ENCODE assay signal across 30 cellular contexts in genomic region chr7:108890862-108891261, GRCh38.
"Had no signal": no experiment of that assay in that cellular context is flagged by ENCODE, and none has a peak within 500 bp of the region (broad histone marks: within the 10 kb centered on the region; RNA-seq: fewer than 3 reads in every experiment).

No MANE protein-coding gene starts in this region.

- H3K9me3 ChIP-seq: adrenal gland, body of pancreas, esophagus muscularis mucosa, gastrocnemius medialis had no signal

- DNase-seq: activated B cell treated with CpG ODN at 0.5 μM for 24 hours; activated CD4-positive, alpha-beta memory T cell treated with anti-CD3 and anti-CD28 coated beads for 36 hours; activated CD4-positive, alpha-beta T cell treated with anti-CD3 and anti-CD28 coated beads, Interleukin-2, amount 10 ng/mL, durations not matched to agents 24 days and 14 days; activated CD8-positive, alpha-beta memory T cell treated with anti-CD3 and anti-CD28 coated beads, Interleukin-2, amount 10 ng/mL, durations not matched to agents 7 days and 5 days; activated CD8-positive, alpha-beta memory T cell treated with anti-CD3 and anti-CD28 coated beads, Interleukin-2, amount 50 U/mL, for 4 hours; activated CD8-positive, alpha-beta T cell treated with anti-CD3 and anti-CD28 coated beads, Interleukin-2, amount 10 ng/mL, durations not matched to agents 7 days and 5 days; activated effector memory CD4-positive, alpha-beta T cell treated with anti-CD3 and anti-CD28 coated beads, Interleukin-2, amount 50 U/mL, for 16 hours; activated naive CD4-positive, alpha-beta T cell treated with anti-CD3 and anti-CD28 coated beads for 36 hours; activated naive CD8-positive, alpha-beta T cell treated with anti-CD3 and anti-CD28 coated beads for 36 hours; activated naive CD8-positive, alpha-beta T cell treated with anti-CD3 and anti-CD28 coated beads, Interleukin-2, amount 50 U/mL, for 24 hours; activated T-cell treated with anti-CD3 and anti-CD28 coated beads, Interleukin-2, amount 50 U/mL, for 1 hour; activated T-cell treated with anti-CD3 and anti-CD28 coated beads, Interleukin-2, amount 50 U/mL, for 48 hours; adrenal gland; amygdala; aorta; cortex of kidney; dermis blood vessel endothelial cell; effector CD4-positive, alpha-beta T cell; effector memory CD8-positive, alpha-beta T cell; erythroblast; foreskin keratinocyte; gastrocnemius medialis; glutamatergic neuron; T-cell; T-helper 9 cell; WERI-Rb-1 had no signal

- ATAC-seq: activated CD4-positive, CD25-positive, alpha-beta regulatory T cell treated with anti-CD3 and anti-CD28 coated beads, Interleukin-2, amount 50 U/mL, for 24 hours; activated CD8-positive, alpha-beta memory T cell treated with anti-CD3 and anti-CD28 coated beads, Interleukin-2, amount 10 ng/mL, durations not matched to agents 7 days and 5 days; activated CD8-positive, alpha-beta T cell treated with anti-CD3 and anti-CD28 coated beads, Interleukin-2, amount 10 ng/mL, durations not matched to agents 7 days and 5 days; activated naive CD8-positive, alpha-beta T cell treated with anti-CD3 and anti-CD28 coated beads, Interleukin-2, amount 50 U/mL, for 24 hours; body of pancreas; effector memory CD8-positive, alpha-beta T cell; foreskin keratinocyte; gastrocnemius medialis; T-cell had no signal

- H3K4me1 ChIP-seq: adrenal gland, body of pancreas, esophagus muscularis mucosa, foreskin keratinocyte, gastrocnemius medialis had no signal

- H3K27me3 ChIP-seq: adrenal gland, body of pancreas, esophagus muscularis mucosa, foreskin keratinocyte, gastrocnemius medialis had no signal

- H3K4me3 ChIP-seq: adrenal gland, body of pancreas, esophagus muscularis mucosa, gastrocnemius medialis had no signal

- H3K36me3 ChIP-seq: adrenal gland, esophagus muscularis mucosa, gastrocnemius medialis, WERI-Rb-1 had no signal

- H3K27ac ChIP-seq: adrenal gland, body of pancreas, esophagus muscularis mucosa, foreskin keratinocyte, gastrocnemius medialis, WERI-Rb-1 had no signal

- FAIRE-seq: colon had no signal
